8 cellular contexts compared by ENCODE assay signal in the genomic region with DNA sequence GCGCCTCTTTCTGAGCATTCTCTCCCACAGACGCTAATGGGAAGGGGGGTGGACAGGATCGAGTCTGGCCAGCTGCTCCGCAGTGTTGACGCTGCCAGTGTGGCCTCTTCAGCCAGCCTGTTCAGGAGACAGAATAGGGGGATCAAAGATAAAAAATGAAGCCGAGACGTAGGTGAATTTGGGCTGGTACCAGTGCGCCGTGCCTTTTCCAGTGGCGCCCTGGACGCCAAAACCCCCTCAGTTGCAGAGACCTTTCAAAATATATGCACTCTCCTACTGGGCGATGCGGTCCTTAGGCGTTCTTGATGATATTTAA. TPM values are rescaled to one million over a fixed set of nuclear protein-coding genes. Genes with fewer than 3 reads are reported as not detected.
DNase-seq lines count a peak whose midpoint lies in the region; ATAC-seq and TF ChIP-seq lines count a peak whose summit lies in the region.

No MANE protein-coding gene starts in this region.

- intact Hi-C loops in Right ventricle myocardium superior (cut with DNase I) (no loop called here), cardiac septum (cut with DNase I) (no loop called here)

- ATAC-seq in Right ventricle myocardium superior (ENCODE audit: poor library complexity) (peak; percentile 0), SK-N-SH treated with all-trans-retinoic acid at 6 μM for 48 hours (peak; percentile 45)

- no peak for DNase-seq in Right ventricle myocardium superior
- DNase-seq in cardiac septum (ENCODE audit: low spot score): no peak
- DNase-seq in glomerular visceral epithelial cell (ENCODE audit: extremely low spot score): peak; percentile 20
- no peak for DNase-seq in retinal pigment epithelial cell (ENCODE audit: low read depth)
- DNase-seq in stimulated activated CD4-positive, alpha-beta T cell treated with anti-CD3 and anti-CD28 coated beads, Interleukin-15, amount 100 ng/mL, for 24 hours: no peak
- no peak for DNase-seq in putamen (ENCODE audit: low spot score)
- no peak for DNase-seq in mesenteric fat pad (ENCODE audit: low spot score)

- no peak for TF ChIP-seq CTCF in retinal pigment epithelial cell (conservative IDR thresholded peaks at IDR 0.05; ENCODE audit: low read depth, low read length)

- H3K4me3 ChIP-seq in retinal pigment epithelial cell (ENCODE audit: low read length): peak overlapping the region; percentile 74

TF ChIP-seq in SK-N-SH treated with all-trans-retinoic acid at 6 μM for 48 hours, 23 proteins besides CTCF, POLR2A, EP300 and RAD21:
- TF ChIP-seq SNAI2 (CRISPR knock-in tag; IDR thresholded peaks at IDR 0.05) (no peak), ZC3H10 (CRISPR knock-in tag; IDR thresholded peaks at IDR 0.05) (no peak), GLIS3 (CRISPR knock-in tag; IDR thresholded peaks at IDR 0.05) (no peak), ZNF70 (CRISPR knock-in tag; IDR thresholded peaks at IDR 0.05) (no peak), TOX (CRISPR knock-in tag; IDR thresholded peaks at IDR 0.05; ENCODE audit: borderline replicate concordance) (no peak), PATZ1 (CRISPR knock-in tag; IDR thresholded peaks at IDR 0.05; ENCODE audit: borderline replicate concordance) (no peak), ESRRG (CRISPR knock-in tag; IDR thresholded peaks at IDR 0.05) (no peak), OSR1 (CRISPR knock-in tag; IDR thresholded peaks at IDR 0.05) (no peak), RARB (CRISPR knock-in tag; IDR thresholded peaks at IDR 0.05) (no peak), PPARA (CRISPR knock-in tag; IDR thresholded peaks at IDR 0.05; ENCODE audit: borderline replicate concordance) (no peak), TCF4 (CRISPR knock-in tag; IDR thresholded peaks at IDR 0.05; ENCODE audit: borderline replicate concordance) (no peak), ARNTL (CRISPR knock-in tag; IDR thresholded peaks at IDR 0.05; ENCODE audit: borderline replicate concordance, low read depth) (no peak), ZFP3 (CRISPR knock-in tag; IDR thresholded peaks at IDR 0.05) (no peak), ISL1 (CRISPR knock-in tag; IDR thresholded peaks at IDR 0.05) (no peak)
- TF ChIP-seq, protein P1, sequence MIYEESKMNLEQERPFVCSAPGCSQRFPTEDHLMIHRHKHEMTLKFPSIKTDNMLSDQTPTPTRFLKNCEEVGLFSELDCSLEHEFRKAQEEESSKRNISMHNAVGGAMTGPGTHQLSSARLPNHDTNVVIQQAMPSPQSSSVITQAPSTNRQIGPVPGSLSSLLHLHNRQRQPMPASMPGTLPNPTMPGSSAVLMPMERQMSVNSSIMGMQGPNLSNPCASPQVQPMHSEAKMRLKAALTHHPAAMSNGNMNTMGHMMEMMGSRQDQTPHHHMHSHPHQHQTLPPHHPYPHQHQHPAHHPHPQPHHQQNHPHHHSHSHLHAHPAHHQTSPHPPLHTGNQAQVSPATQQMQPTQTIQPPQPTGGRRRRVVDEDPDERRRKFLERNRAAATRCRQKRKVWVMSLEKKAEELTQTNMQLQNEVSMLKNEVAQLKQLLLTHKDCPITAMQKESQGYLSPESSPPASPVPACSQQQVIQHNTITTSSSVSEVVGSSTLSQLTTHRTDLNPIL (CRISPR knock-in tag; IDR thresholded peaks at IDR 0.05; ENCODE audit: low read depth): no peak
- TF ChIP-seq, protein P2, sequence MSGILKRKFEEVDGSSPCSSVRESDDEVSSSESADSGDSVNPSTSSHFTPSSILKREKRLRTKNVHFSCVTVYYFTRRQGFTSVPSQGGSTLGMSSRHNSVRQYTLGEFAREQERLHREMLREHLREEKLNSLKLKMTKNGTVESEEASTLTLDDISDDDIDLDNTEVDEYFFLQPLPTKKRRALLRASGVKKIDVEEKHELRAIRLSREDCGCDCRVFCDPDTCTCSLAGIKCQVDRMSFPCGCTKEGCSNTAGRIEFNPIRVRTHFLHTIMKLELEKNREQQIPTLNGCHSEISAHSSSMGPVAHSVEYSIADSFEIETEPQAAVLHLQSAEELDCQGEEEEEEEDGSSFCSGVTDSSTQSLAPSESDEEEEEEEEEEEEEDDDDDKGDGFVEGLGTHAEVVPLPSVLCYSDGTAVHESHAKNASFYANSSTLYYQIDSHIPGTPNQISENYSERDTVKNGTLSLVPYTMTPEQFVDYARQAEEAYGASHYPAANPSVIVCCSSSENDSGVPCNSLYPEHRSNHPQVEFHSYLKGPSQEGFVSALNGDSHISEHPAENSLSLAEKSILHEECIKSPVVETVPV (CRISPR knock-in tag; IDR thresholded peaks at IDR 0.05): no peak
- TF ChIP-seq, protein P3, sequence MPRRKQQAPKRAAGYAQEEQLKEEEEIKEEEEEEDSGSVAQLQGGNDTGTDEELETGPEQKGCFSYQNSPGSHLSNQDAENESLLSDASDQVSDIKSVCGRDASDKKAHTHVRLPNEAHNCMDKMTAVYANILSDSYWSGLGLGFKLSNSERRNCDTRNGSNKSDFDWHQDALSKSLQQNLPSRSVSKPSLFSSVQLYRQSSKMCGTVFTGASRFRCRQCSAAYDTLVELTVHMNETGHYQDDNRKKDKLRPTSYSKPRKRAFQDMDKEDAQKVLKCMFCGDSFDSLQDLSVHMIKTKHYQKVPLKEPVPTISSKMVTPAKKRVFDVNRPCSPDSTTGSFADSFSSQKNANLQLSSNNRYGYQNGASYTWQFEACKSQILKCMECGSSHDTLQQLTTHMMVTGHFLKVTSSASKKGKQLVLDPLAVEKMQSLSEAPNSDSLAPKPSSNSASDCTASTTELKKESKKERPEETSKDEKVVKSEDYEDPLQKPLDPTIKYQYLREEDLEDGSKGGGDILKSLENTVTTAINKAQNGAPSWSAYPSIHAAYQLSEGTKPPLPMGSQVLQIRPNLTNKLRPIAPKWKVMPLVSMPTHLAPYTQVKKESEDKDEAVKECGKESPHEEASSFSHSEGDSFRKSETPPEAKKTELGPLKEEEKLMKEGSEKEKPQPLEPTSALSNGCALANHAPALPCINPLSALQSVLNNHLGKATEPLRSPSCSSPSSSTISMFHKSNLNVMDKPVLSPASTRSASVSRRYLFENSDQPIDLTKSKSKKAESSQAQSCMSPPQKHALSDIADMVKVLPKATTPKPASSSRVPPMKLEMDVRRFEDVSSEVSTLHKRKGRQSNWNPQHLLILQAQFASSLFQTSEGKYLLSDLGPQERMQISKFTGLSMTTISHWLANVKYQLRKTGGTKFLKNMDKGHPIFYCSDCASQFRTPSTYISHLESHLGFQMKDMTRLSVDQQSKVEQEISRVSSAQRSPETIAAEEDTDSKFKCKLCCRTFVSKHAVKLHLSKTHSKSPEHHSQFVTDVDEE (CRISPR knock-in tag; IDR thresholded peaks at IDR 0.05): no peak

RNA-seq across cellular contexts. Expression of gene TTC3, which starts 1.1 kb away (rescaled TPM):
- total RNA-seq in Right ventricle myocardium superior (36.3 TPM), cardiac septum (62.1 TPM), mesenteric fat pad (141 TPM)

RNA-seq across cellular contexts. Expression of gene PIGP, which starts 1.3 kb away (rescaled TPM):
- total RNA-seq in Right ventricle myocardium superior (34.0 TPM), cardiac septum (36.3 TPM), mesenteric fat pad (31.3 TPM)
